20 cellular contexts compared by ENCODE assay signal in genomic region chr2:98501223-98501622, GRCh38.
"Had no signal": no experiment of that assay in that cellular context is flagged by ENCODE, and none has a peak within 500 bp of the region (broad histone marks: within the 10 kb centered on the region; RNA-seq: fewer than 3 reads in every experiment).

No MANE protein-coding gene starts in this region.

- H3K4me3 Mint-ChIP-seq: activated T-cell treated with anti-CD3 and anti-CD28 coated beads, Interleukin-2, amount 50 U/mL, for 4 hours; nephron progenitor cell; stimulated activated naive B cell treated with anti-CD40 and anti-IgM and Interleukin-4, amounts not matched to agents 10 μg/mL and 1 μg/mL and 100 μg/mL, for 72 hours; WTC11 had no signal

- H3K4me3 ChIP-seq: cardiac muscle cell, heart right ventricle, lower lobe of right lung, skin epidermis, upper lobe of left lung had no signal

- DNase-seq: activated CD8-positive, alpha-beta memory T cell treated with anti-CD3 and anti-CD28 coated beads, Interleukin-2, amount 50 U/mL, for 48 hours; activated naive CD4-positive, alpha-beta T cell treated with Interleukin-2 at 50 U/mL for 16 hours; activated T-cell treated with anti-CD3 and anti-CD28 coated beads, Interleukin-2, amount 50 U/mL, for 4 hours; cortex of kidney; heart right ventricle; kidney; lower lobe of right lung; nephron progenitor cell; nucleus accumbens; right cardiac atrium; stimulated activated naive B cell treated with anti-CD40 and anti-IgM and Interleukin-4, amounts not matched to agents 10 μg/mL and 1 μg/mL and 100 μg/mL, for 72 hours; T-helper 1 cell; T1000; upper lobe of left lung had no signal

- H3K36me3 ChIP-seq: cardiac muscle cell, heart right ventricle, lower lobe of right lung, upper lobe of left lung had no signal

- H3K27me3 Mint-ChIP-seq: stimulated activated naive B cell treated with anti-CD40 and anti-IgM and Interleukin-4, amounts not matched to agents 10 μg/mL and 1 μg/mL and 100 μg/mL, for 72 hours had no signal

- H3K27ac Mint-ChIP-seq: activated T-helper 2 cell treated with anti-CD3 and anti-CD28 coated beads, Interferon-gamma antibody, Interleukin-2, Interleukin-4, amounts not matched to agents 10 μg/mL and 5 μg/mL and 100 μg/mL, durations not matched to agents 14 hours and 24 hours and 36 hours; nephron progenitor cell; stimulated activated naive B cell treated with anti-CD40 and anti-IgM and Interleukin-4, amounts not matched to agents 10 μg/mL and 1 μg/mL and 100 μg/mL, for 72 hours; WTC11 had no signal

- ATAC-seq: activated T-cell treated with anti-CD3 and anti-CD28 coated beads, Interleukin-2, amount 50 U/mL, for 4 hours; heart right ventricle; lower lobe of right lung; right cardiac atrium; stimulated activated naive B cell treated with anti-CD40 and anti-IgM and Interleukin-4, amounts not matched to agents 10 μg/mL and 1 μg/mL and 100 μg/mL, for 72 hours; WTC11 had no signal

- H3K9me3 ChIP-seq: lower lobe of right lung had no signal

- FAIRE-seq: kidney had no signal

- H2AFZ ChIP-seq: parathyroid adenoma had no signal

- H3K27me3 ChIP-seq: heart right ventricle, upper lobe of left lung had no signal

- H3K27ac ChIP-seq: cardiac muscle cell, epithelial cell of prostate, heart right ventricle, lower lobe of right lung, parathyroid adenoma, upper lobe of left lung had no signal

- H3K9ac ChIP-seq: parathyroid adenoma had no signal
